Comparison of ENCODE assay signal across 23 cellular contexts in the genomic region with DNA sequence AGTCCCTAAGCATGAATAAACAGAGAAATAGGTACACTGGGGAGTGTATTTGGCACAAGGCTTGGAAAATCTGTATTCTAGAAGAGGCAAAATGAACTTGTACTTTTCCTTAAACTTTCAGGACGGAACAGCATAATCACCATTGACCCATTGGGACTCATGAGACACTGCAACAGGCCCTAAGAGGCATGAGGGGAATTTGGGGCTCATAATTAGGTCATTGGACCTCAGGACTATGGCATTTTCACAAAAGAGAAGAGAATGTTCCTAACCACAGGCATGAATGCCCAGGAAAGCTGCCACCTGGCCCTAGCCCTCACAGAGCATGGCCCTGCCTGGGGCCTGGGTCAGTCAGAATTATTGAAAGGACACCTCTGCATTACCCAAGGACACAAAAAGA.
"Had no signal": no experiment of that assay in that cellular context is flagged by ENCODE, and none has a peak within 500 bp of the region (broad histone marks: within the 10 kb centered on the region; RNA-seq: fewer than 3 reads in every experiment).

No MANE protein-coding gene starts in this region.

- DNase-seq: activated B cell treated with CpG ODN at 0.5 μM for 24 hours; activated CD4-positive, alpha-beta memory T cell treated with anti-CD3 and anti-CD28 coated beads for 36 hours; activated CD4-positive, alpha-beta T cell treated with anti-CD3 and anti-CD28 coated beads for 1 hour; activated CD4-positive, alpha-beta T cell treated with anti-CD3 and anti-CD28 coated beads, Interleukin-2, amount 10 ng/mL, durations not matched to agents 24 days and 14 days; activated CD8-positive, alpha-beta memory T cell treated with anti-CD3 and anti-CD28 coated beads for 24 hours; activated gamma-delta T cell; activated naive CD4-positive, alpha-beta T cell treated with anti-CD3 and anti-CD28 coated beads for 36 hours; activated T-cell treated with anti-CD3 and anti-CD28 coated beads, Interleukin-2, amount 50 U/mL, for 48 hours; amygdala; cerebellar nuclear complex; MG63; MV-4-11; NCI-H1092 treated with DMSO at 0.1 percent for 48 hours; NCI-H1417 treated with DMSO at 0.1 percent for 48 hours; NCI-H1694; NCI-H2029; NCI-H2107; NCI-H510A treated with DMSO at 0.1 percent for 48 hours; PC-9; SHP77 treated with DMSO at 0.1 percent for 48 hours; T-helper 17 cell; T-helper 9 cell had no signal

- ATAC-seq: activated T-helper 17 cell treated with anti-CD3 and anti-CD28 coated beads, Interleukin-2, amount 50 U/mL, for 72 hours; T-helper 17 cell had no signal

- H3K27ac ChIP-seq: PC-9 had no signal

- H3K27me3 ChIP-seq: MG63 had no signal

- H3K9me3 ChIP-seq: MG63 had no signal

- H3K36me3 ChIP-seq: MG63 had no signal

- H3K4me2 ChIP-seq: PC-9 had no signal

- H3K4me3 ChIP-seq: MG63, PC-9 had no signal

- H2AFZ ChIP-seq: PC-9 had no signal
